In genomic region chr3:76776927-76777326, GRCh38 we compare ENCODE assay signal across 36 cellular contexts.
"Had no signal": no experiment of that assay in that cellular context is flagged by ENCODE, and none has a peak within 500 bp of the region (broad histone marks: within the 10 kb centered on the region; RNA-seq: fewer than 3 reads in every experiment).

No MANE protein-coding gene starts in this region.

- H3K4me1 ChIP-seq: adrenal gland, body of pancreas, breast epithelium had no signal

- H3K9me3 ChIP-seq: adrenal gland, body of pancreas, breast epithelium had no signal

- ATAC-seq: activated CD4-positive, alpha-beta T cell treated with anti-CD3 and anti-CD28 coated beads for 36 hours; activated CD4-positive, CD25-positive, alpha-beta regulatory T cell treated with anti-CD3 and anti-CD28 coated beads, Interleukin-2, amount 50 U/mL, for 24 hours; activated CD8-positive, alpha-beta memory T cell treated with anti-CD3 and anti-CD28 coated beads, Interleukin-2, amount 10 ng/mL, durations not matched to agents 7 days and 5 days; activated CD8-positive, alpha-beta T cell treated with anti-CD3 and anti-CD28 coated beads, Interleukin-2, amount 10 ng/mL, durations not matched to agents 7 days and 5 days; activated naive CD4-positive, alpha-beta T cell treated with anti-CD3 and anti-CD28 coated beads, Interleukin-2, amount 50 U/mL, for 72 hours; activated T-cell treated with anti-CD3 and anti-CD28 coated beads, Interleukin-2, amount 50 U/mL, for 4 hours; activated T-cell treated with anti-CD3 and anti-CD28 coated beads, Interleukin-2, amount 50 U/mL, for 72 hours; activated T-helper 17 cell treated with anti-CD3 and anti-CD28 coated beads, Interleukin-2, amount 50 U/mL, for 72 hours; body of pancreas had no signal

- H3K36me3 ChIP-seq: adrenal gland, brain microvascular endothelial cell, breast epithelium had no signal

- H3K27me3 ChIP-seq: adrenal gland, body of pancreas, brain microvascular endothelial cell, breast epithelium had no signal

- H3K4me1 Mint-ChIP-seq: activated B cell treated with CpG ODN at 0.5 μM for 24 hours; activated CD4-positive, alpha-beta memory T cell treated with anti-CD3 and anti-CD28 coated beads, Interleukin-2, amount 10 ng/mL, durations not matched to agents 7 days and 5 days; activated CD4-positive, alpha-beta T cell treated with anti-CD3 and anti-CD28 coated beads for 36 hours; activated CD4-positive, alpha-beta T cell treated with anti-CD3 and anti-CD28 coated beads, Interleukin-2, amount 10 ng/mL, durations not matched to agents 7 days and 5 days; activated CD8-positive, alpha-beta memory T cell treated with anti-CD3 and anti-CD28 coated beads, Interleukin-2, amount 10 ng/mL, durations not matched to agents 7 days and 5 days; activated naive CD8-positive, alpha-beta T cell treated with anti-CD3 and anti-CD28 coated beads for 36 hours; activated T-helper 17 cell treated with anti-CD3 and anti-CD28 coated beads, Interleukin-2, amount 50 U/mL, for 72 hours had no signal

- H3K4me3 Mint-ChIP-seq: activated B cell treated with CpG ODN at 0.5 μM for 24 hours; activated CD4-positive, alpha-beta memory T cell treated with anti-CD3 and anti-CD28 coated beads, Interleukin-2, amount 10 ng/mL, durations not matched to agents 7 days and 5 days; activated CD4-positive, alpha-beta T cell treated with anti-CD3 and anti-CD28 coated beads for 36 hours; activated CD4-positive, alpha-beta T cell treated with anti-CD3 and anti-CD28 coated beads, Interleukin-2, amount 10 ng/mL, durations not matched to agents 7 days and 5 days; activated CD8-positive, alpha-beta memory T cell treated with anti-CD3 and anti-CD28 coated beads, Interleukin-2, amount 10 ng/mL, durations not matched to agents 7 days and 5 days; activated CD8-positive, alpha-beta T cell treated with anti-CD3 and anti-CD28 coated beads, Interleukin-2, amount 10 ng/mL, durations not matched to agents 7 days and 5 days; activated naive CD4-positive, alpha-beta T cell treated with anti-CD3 and anti-CD28 coated beads for 36 hours; activated naive CD8-positive, alpha-beta T cell treated with anti-CD3 and anti-CD28 coated beads for 36 hours; activated T-cell treated with anti-CD3 and anti-CD28 coated beads, Interleukin-2, amount 50 U/mL, for 4 hours; activated T-cell treated with anti-CD3 and anti-CD28 coated beads, Interleukin-2, amount 50 U/mL, for 72 hours; activated T-helper 1 cell treated with anti-CD3 and anti-CD28 coated beads, Interleukin-12 subunit alpha, Interleukin-12 subunit beta, Interleukin-2, Interleukin-4 antibody, amounts not matched to agents 30 ng/mL and 10 ng/mL and 1 ng/mL, durations not matched to agents 14 hours and 24 hours and 36 hours; activated T-helper 17 cell treated with anti-CD3 and anti-CD28 coated beads, Interleukin-2, amount 50 U/mL, for 72 hours; T-helper 1 cell treated with Interleukin-12 subunit alpha and Interleukin-12 subunit beta and Interleukin-4 antibody, amounts not matched to agents 30 μg/mL and 1 μg/mL, for 36 hours; T-helper 2 cell treated with Interferon-gamma antibody and Interleukin-4, amounts not matched to agents 5 μg/mL and 100 μg/mL, for 36 hours had no signal

- H3K36me3 Mint-ChIP-seq: activated CD8-positive, alpha-beta memory T cell treated with anti-CD3 and anti-CD28 coated beads, Interleukin-2, amount 10 ng/mL, durations not matched to agents 7 days and 5 days; activated naive CD4-positive, alpha-beta T cell treated with anti-CD3 and anti-CD28 coated beads, Interleukin-2, amount 50 U/mL, for 72 hours; activated naive CD8-positive, alpha-beta T cell treated with anti-CD3 and anti-CD28 coated beads for 36 hours had no signal

- DNase-seq: activated B cell treated with CpG ODN at 0.5 μM for 24 hours; activated CD4-positive, alpha-beta memory T cell treated with anti-CD3 and anti-CD28 coated beads, Interleukin-2, amount 10 ng/mL, durations not matched to agents 7 days and 5 days; activated CD4-positive, alpha-beta T cell treated with anti-CD3 and anti-CD28 coated beads for 1 hour; activated CD4-positive, alpha-beta T cell treated with anti-CD3 and anti-CD28 coated beads for 36 hours; activated CD4-positive, alpha-beta T cell treated with anti-CD3 and anti-CD28 coated beads for 48 hours; activated CD4-positive, alpha-beta T cell treated with anti-CD3 and anti-CD28 coated beads, Interleukin-2, amount 10 ng/mL, durations not matched to agents 7 days and 5 days; activated CD4-positive, alpha-beta T cell treated with anti-CD3 and anti-CD28 coated beads, Interleukin-2, amount 50 U/mL, for 48 hours; activated CD8-positive, alpha-beta memory T cell treated with anti-CD3 and anti-CD28 coated beads for 24 hours; activated CD8-positive, alpha-beta memory T cell treated with anti-CD3 and anti-CD28 coated beads, Interleukin-2, amount 10 ng/mL, durations not matched to agents 7 days and 5 days; activated CD8-positive, alpha-beta memory T cell treated with anti-CD3 and anti-CD28 coated beads, Interleukin-2, amount 50 U/mL, for 48 hours; activated CD8-positive, alpha-beta T cell treated with anti-CD3 and anti-CD28 coated beads, Interleukin-2, amount 10 ng/mL, durations not matched to agents 7 days and 5 days; activated effector memory CD4-positive, alpha-beta T cell treated with anti-CD3 and anti-CD28 coated beads, Interleukin-2, amount 50 U/mL, for 16 hours; activated gamma-delta T cell treated with Interleukin-2 at 50 U/mL for 16 hours; activated naive CD4-positive, alpha-beta T cell; activated naive CD4-positive, alpha-beta T cell treated with anti-CD3 and anti-CD28 coated beads for 36 hours; activated naive CD4-positive, alpha-beta T cell treated with anti-CD3 and anti-CD28 coated beads, Interleukin-2, amount 50 U/mL, for 16 hours; activated naive CD8-positive, alpha-beta T cell treated with anti-CD3 and anti-CD28 coated beads for 36 hours; activated T-cell treated with anti-CD3 and anti-CD28 coated beads, Interleukin-2, amount 50 U/mL, for 4 hours; activated T-cell treated with anti-CD3 and anti-CD28 coated beads, Interleukin-2, amount 50 U/mL, for 72 hours; adrenal gland; amniotic stem cell; aorta; body of pancreas; brain microvascular endothelial cell; central memory CD4-positive, alpha-beta T cell; T-helper 1 cell; T-helper 2 cell; T-helper 9 cell had no signal

- H3K27ac Mint-ChIP-seq: activated B cell treated with CpG ODN at 0.5 μM for 24 hours; activated CD4-positive, alpha-beta memory T cell treated with anti-CD3 and anti-CD28 coated beads, Interleukin-2, amount 10 ng/mL, durations not matched to agents 7 days and 5 days; activated CD4-positive, alpha-beta T cell treated with anti-CD3 and anti-CD28 coated beads for 36 hours; activated CD4-positive, alpha-beta T cell treated with anti-CD3 and anti-CD28 coated beads, Interleukin-2, amount 10 ng/mL, durations not matched to agents 7 days and 5 days; activated CD8-positive, alpha-beta memory T cell treated with anti-CD3 and anti-CD28 coated beads, Interleukin-2, amount 10 ng/mL, durations not matched to agents 7 days and 5 days; activated CD8-positive, alpha-beta T cell treated with anti-CD3 and anti-CD28 coated beads, Interleukin-2, amount 10 ng/mL, durations not matched to agents 7 days and 5 days; activated naive CD4-positive, alpha-beta T cell treated with anti-CD3 and anti-CD28 coated beads for 36 hours; activated naive CD4-positive, alpha-beta T cell treated with anti-CD3 and anti-CD28 coated beads, Interleukin-2, amount 50 U/mL, for 72 hours; activated naive CD8-positive, alpha-beta T cell treated with anti-CD3 and anti-CD28 coated beads for 36 hours; activated T-cell treated with anti-CD3 and anti-CD28 coated beads, Interleukin-2, amount 50 U/mL, for 72 hours; activated T-helper 1 cell treated with anti-CD3 and anti-CD28 coated beads, Interleukin-12 subunit alpha, Interleukin-12 subunit beta, Interleukin-2, Interleukin-4 antibody, amounts not matched to agents 30 ng/mL and 10 ng/mL and 1 ng/mL, durations not matched to agents 14 hours and 24 hours and 36 hours; activated T-helper 17 cell treated with anti-CD3 and anti-CD28 coated beads, Interleukin-2, amount 50 U/mL, for 72 hours; T-helper 1 cell treated with Interleukin-12 subunit alpha and Interleukin-12 subunit beta and Interleukin-4 antibody, amounts not matched to agents 30 μg/mL and 1 μg/mL, for 36 hours; T-helper 2 cell treated with Interferon-gamma antibody and Interleukin-4, amounts not matched to agents 5 μg/mL and 100 μg/mL, for 36 hours had no signal

- H3K4me3 ChIP-seq: adrenal gland, body of pancreas, breast epithelium had no signal

- H3K27me3 Mint-ChIP-seq: activated B cell treated with CpG ODN at 0.5 μM for 24 hours; activated CD4-positive, alpha-beta memory T cell treated with anti-CD3 and anti-CD28 coated beads, Interleukin-2, amount 10 ng/mL, durations not matched to agents 7 days and 5 days; activated CD4-positive, alpha-beta T cell treated with anti-CD3 and anti-CD28 coated beads for 36 hours; activated CD4-positive, alpha-beta T cell treated with anti-CD3 and anti-CD28 coated beads, Interleukin-2, amount 10 ng/mL, durations not matched to agents 7 days and 5 days; activated CD8-positive, alpha-beta memory T cell treated with anti-CD3 and anti-CD28 coated beads, Interleukin-2, amount 10 ng/mL, durations not matched to agents 7 days and 5 days; activated naive CD8-positive, alpha-beta T cell treated with anti-CD3 and anti-CD28 coated beads for 36 hours; activated T-helper 17 cell treated with anti-CD3 and anti-CD28 coated beads, Interleukin-2, amount 50 U/mL, for 72 hours had no signal

- H3K27ac ChIP-seq: adrenal gland, body of pancreas, brain microvascular endothelial cell, breast epithelium, VCaP had no signal
